In the genomic region with DNA sequence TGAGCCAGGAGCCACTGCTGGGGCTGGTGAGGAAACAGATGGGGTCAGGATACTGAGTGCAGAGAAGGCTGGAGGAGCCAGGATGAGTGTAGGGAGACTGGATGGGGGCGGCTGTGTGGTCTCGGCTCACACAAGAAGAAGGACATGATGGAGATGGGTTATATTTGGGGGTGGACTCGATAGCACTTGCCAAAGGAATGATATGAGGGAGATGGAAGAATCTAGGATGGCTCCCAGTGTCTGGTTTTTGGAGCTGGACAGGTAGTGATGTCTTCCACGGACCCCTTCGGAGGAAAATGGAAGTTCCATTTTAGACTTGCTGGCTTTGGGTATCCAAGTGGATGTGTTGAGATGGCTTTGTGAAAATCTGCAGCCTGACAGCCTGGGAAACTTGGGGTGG, we compare ENCODE assay signal across 19 cellular contexts.
DNase-seq lines count a peak whose midpoint lies in the region; ATAC-seq, FAIRE-seq and TF ChIP-seq lines count a peak whose summit lies in the region.
"Had no signal": no experiment of that assay in that cellular context is flagged by ENCODE, and none has a peak within 500 bp of the region (broad histone marks: within the 10 kb centered on the region; RNA-seq: fewer than 3 reads in every experiment).

No MANE protein-coding gene starts in this region.

- H3K18ac ChIP-seq in H1 (ENCODE audit: extremely low read depth, low read length): no peak overlapping the region
- no peak overlapping the region for H3K18ac ChIP-seq in H9 (ENCODE audit: insufficient read length, low read depth, low read length)

- H4K91ac ChIP-seq in H1 (replicated peaks; ENCODE audit: insufficient read length, low read length) (no peak overlapping the region), H9 (ENCODE audit: insufficient read length, low read depth, low read length) (no peak overlapping the region)

- H3F3A ChIP-seq in PC-3 (ENCODE audit: low read length, unreplicated experiment): no peaks in the 10 kb centered on the region

- BruUV-seq in PC-3 (replicated peaks; lab: Mats Ljungman, UMichigan): no TSS peak

- no peak overlapping the region for H3K27ac ChIP-seq in H1 (ENCODE audit: low read depth, low read length)
- no peak overlapping the region for H3K27ac ChIP-seq in spleen
- H3K27ac ChIP-seq in H9 (ENCODE audit: insufficient read length, low read depth, low read length): no peak overlapping the region
- H3K27ac ChIP-seq in PC-3 (ENCODE audit: low read length): no peak overlapping the region

- peaks cover 0 to 7% (median 2%) of the 10 kb centered on the region in 4 experiments; a peak in 5 of 7 replicates for H3K4me1 ChIP-seq in H1 (replicated peaks in 1 of 4; ENCODE audit: control insufficient read depth in 3 of 4, insufficient read depth in 4 of 4, low read length in 3 of 4)
- H3K4me1 ChIP-seq in spleen: peaks cover 5 to 30% (median 14%) of the 10 kb centered on the region in 6 donors
- no peaks in the 10 kb centered on the region for H3K4me1 ChIP-seq in H9 (ENCODE audit: insufficient read depth, low read length)
- no peaks in the 10 kb centered on the region for H3K4me1 ChIP-seq in PC-3 (ENCODE audit: insufficient read depth, low read length)

- H3K9me3 Mint-ChIP-seq in activated T-helper 17 cell treated with anti-CD3 and anti-CD28 coated beads, Interleukin-2, amount 50 U/mL, for 72 hours: no peaks in the 10 kb centered on the region
- H3K9me3 Mint-ChIP-seq in H9: no peaks in the 10 kb centered on the region
- H3K9me3 Mint-ChIP-seq: CD4-positive, alpha-beta memory T cell; HFFc6 had no signal

- no peaks in the 10 kb centered on the region for H3K4me1 Mint-ChIP-seq in activated T-helper 17 cell treated with anti-CD3 and anti-CD28 coated beads, Interleukin-2, amount 50 U/mL, for 72 hours
- peaks cover 3 to 4% of the 10 kb centered on the region in 2 experiments; a peak in 2 of 4 replicates for H3K4me1 Mint-ChIP-seq in H9
- H3K4me1 Mint-ChIP-seq: CD4-positive, alpha-beta memory T cell had no signal

- H3K14ac ChIP-seq in H1 (ENCODE audit: insufficient read length) (no peak overlapping the region), H9 (ENCODE audit: insufficient read depth, low read length) (no peak overlapping the region)

- intact Hi-C loops in spleen (cut with DNase I; ENCODE audit: low total_unique reads): no loop called here
- intact Hi-C loops in PC-3 (cut with micrococcal nuclease): no loop called here

- H3K79me2 ChIP-seq in H1 (ENCODE audit: control insufficient read depth in 1 of 2, insufficient read depth in 2 of 2, low read length in 2 of 2): no peaks in the 10 kb centered on the region
- no peaks in the 10 kb centered on the region for H3K79me2 ChIP-seq in H9 (ENCODE audit: insufficient read depth, low read length)
- no peaks in the 10 kb centered on the region for H3K79me2 ChIP-seq in PC-3 (ENCODE audit: low read length)

- H4K5ac ChIP-seq in H1 (ENCODE audit: insufficient read length, low read depth, low read length) (no peak overlapping the region), H9 (ENCODE audit: insufficient read length, low read depth, low read length) (no peak overlapping the region)

- TF ChIP-seq POLR2A in H1 (IDR thresholded peaks at IDR 0.05; ENCODE audit: control extremely low read depth in 1 of 2, low read depth in 2 of 2, low read length in 2 of 2): no peak
- no peak for TF ChIP-seq POLR2A in spleen (IDR thresholded peaks at IDR 0.05)

- H3T11ph ChIP-seq in H9 (ENCODE audit: low read length): no peak overlapping the region

- H4K20me1 ChIP-seq in H1 (replicated peaks in 1 of 2; ENCODE audit: control insufficient read depth in 1 of 2, insufficient read depth in 2 of 2, low read length in 2 of 2) (no peaks in the 10 kb centered on the region), H9 (ENCODE audit: control insufficient read depth, insufficient read depth, insufficient read length) (no peaks in the 10 kb centered on the region), PC-3 (ENCODE audit: low read length) (no peaks in the 10 kb centered on the region)

- ATAC-seq in activated T-helper 17 cell treated with anti-CD3 and anti-CD28 coated beads, Interleukin-2, amount 50 U/mL, for 72 hours (replicated peaks): no peak
- no peak for ATAC-seq in PC-3
- ATAC-seq: HCT116 had no signal

- 91% methylated on average over 5 of the region's 5 CpGs; no CpG with 5 or more reads in 1 of the 2 experiments for WGBS in H1 (ENCODE audit: extremely low coverage in 1 of 2, insufficient coverage in 1 of 2, insufficient read length in 1 of 2, insufficient replicate concordance in 2 of 2, low coverage in 1 of 2, low lambda C conversion rate in 2 of 2, missing lambda C conversion rate in 1 of 2), 2 experiments
- 72 to 90% (median 84%) methylated on average over 5 of the region's 5 CpGs for WGBS in spleen, 5 donors
- no CpG with 5 or more reads among the region's 5 CpGs for WGBS in H9 (ENCODE audit: extremely low coverage, insufficient read length, low lambda C conversion rate)

- FAIRE-seq in H1 (lab: Jason Lieb, UNC): no peak
- FAIRE-seq: GM12891, GM18507 had no signal

- no peak for TF ChIP-seq RAD21 in H1 (IDR thresholded peaks at IDR 0.05 in 1 of 2, conservative IDR thresholded peaks at IDR 0.05 in 1 of 2; ENCODE audit: low read depth in 2 of 2, low read length in 2 of 2)

- peak overlapping the region; percentile 31 for H3K27ac Mint-ChIP-seq in activated T-helper 17 cell treated with anti-CD3 and anti-CD28 coated beads, Interleukin-2, amount 50 U/mL, for 72 hours
- peak overlapping the region in 1 of 3 experiments; percentile 58; a peak in 1 of 7 replicates for H3K27ac Mint-ChIP-seq in H9
- H3K27ac Mint-ChIP-seq: CD4-positive, alpha-beta memory T cell; HFFc6 had no signal

- H3K27me3 ChIP-seq in H1 (replicated peaks in 1 of 4; ENCODE audit: control insufficient read depth in 3 of 4, extremely low read depth in 1 of 4, insufficient read depth in 3 of 4, low read length in 3 of 4): no peaks in the 10 kb centered on the region
- no peaks in the 10 kb centered on the region for H3K27me3 ChIP-seq in spleen (replicated peaks in 1 of 7)
- H3K27me3 ChIP-seq in H9 (ENCODE audit: insufficient read depth, low read length): no peaks in the 10 kb centered on the region
- peaks cover 62% of the 10 kb centered on the region for H3K27me3 ChIP-seq in PC-3 (ENCODE audit: low read length)

- no peak overlapping the region for H2BK12ac ChIP-seq in H1 (ENCODE audit: low read depth, low read length)
- H2BK12ac ChIP-seq in H9 (ENCODE audit: insufficient read length, low read depth, low read length): no peak overlapping the region

- H4K8ac ChIP-seq in H1 (ENCODE audit: extremely low read depth, insufficient read depth, low read length) (no peak overlapping the region), H9 (replicated peaks; ENCODE audit: insufficient read length, low read depth, low read length) (no peak overlapping the region)

- H2BK15ac ChIP-seq in H1 (ENCODE audit: low read length) (no peak overlapping the region), H9 (ENCODE audit: low read depth, low read length) (no peak overlapping the region)

- no peak for DNase-seq in H1 (ENCODE audit: low read depth in 1 of 2, low spot score in 2 of 2)
- peak; percentile 25 for DNase-seq in spleen
- no peak for DNase-seq in H9
- no peak for DNase-seq in PC-3
- DNase-seq in NCI-H82 treated with DMSO at 0.1 percent for 48 hours (lab: John Stamatoyannopoulos, UW; ENCODE audit: unreplicated experiment): no peak
- DNase-seq: C1 segment of cervical spinal cord; Calu3; CD4-positive, alpha-beta memory T cell; COR-L47; DMS53; DMS79 treated with DMSO at 0.1 percent for 48 hours; GF-D8; GOT3; H7; HFFc6 had no signal

- H2BK20ac ChIP-seq in H1 (ENCODE audit: low read length) (no peak overlapping the region), H9 (ENCODE audit: low read depth, low read length, poor library complexity, severe bottlenecking) (no peak overlapping the region)

- no peaks in the 10 kb centered on the region for H3K36me3 Mint-ChIP-seq in activated T-helper 17 cell treated with anti-CD3 and anti-CD28 coated beads, Interleukin-2, amount 50 U/mL, for 72 hours (ENCODE audit: low read depth)
- no peaks in the 10 kb centered on the region for H3K36me3 Mint-ChIP-seq in H9 (ENCODE audit: insufficient read depth in 1 of 3, low read depth in 3 of 3)
- H3K36me3 Mint-ChIP-seq: CD4-positive, alpha-beta memory T cell had no signal

- no peak for TF ChIP-seq EP300 in H1 (IDR thresholded peaks at IDR 0.05; ENCODE audit: borderline replicate concordance in 1 of 2, low read depth in 2 of 2, low read length in 2 of 2)

- H3K4me3 ChIP-seq in H1 (ENCODE audit: extremely low read depth in 1 of 4, insufficient read depth in 2 of 4, low read depth in 3 of 4, low read length in 4 of 4) (no peak overlapping the region), spleen (no peak overlapping the region), PC-3 (ENCODE audit: low read length) (no peak overlapping the region)

- peaks cover 14% of the 10 kb centered on the region for H3K27me3 Mint-ChIP-seq in activated T-helper 17 cell treated with anti-CD3 and anti-CD28 coated beads, Interleukin-2, amount 50 U/mL, for 72 hours
- H3K27me3 Mint-ChIP-seq in H9 (ENCODE audit: low read depth): peaks cover 27% of the 10 kb centered on the region

- H3K23me2 ChIP-seq in H1 (ENCODE audit: low read depth, low read length): no peaks in the 10 kb centered on the region
- H3K23me2 ChIP-seq in H9 (ENCODE audit: insufficient read length, low read depth, low read length, poor library complexity, severe bottlenecking): peaks cover 3% of the 10 kb centered on the region

- H3K9ac ChIP-seq in H1 (replicated peaks in 1 of 4; ENCODE audit: extremely low read depth in 1 of 4, low read depth in 3 of 4, low read length in 3 of 4) (no peak overlapping the region), H9 (ENCODE audit: extremely low read depth, insufficient read length, low read length) (no peak overlapping the region), PC-3 (ENCODE audit: low read length) (no peak overlapping the region)

- H3K4me3 Mint-ChIP-seq in activated T-helper 17 cell treated with anti-CD3 and anti-CD28 coated beads, Interleukin-2, amount 50 U/mL, for 72 hours: no peak overlapping the region
- no peak overlapping the region for H3K4me3 Mint-ChIP-seq in H9
- H3K4me3 Mint-ChIP-seq: CD4-positive, alpha-beta memory T cell; HFFc6 had no signal

- H3K9me3 ChIP-seq in H1 (ENCODE audit: insufficient read depth in 2 of 2, low read depth in 1 of 2, low read length in 1 of 2) (no peaks in the 10 kb centered on the region), spleen (no peaks in the 10 kb centered on the region), H9 (ENCODE audit: control insufficient read depth, low read depth, low read length) (no peaks in the 10 kb centered on the region), PC-3 (ENCODE audit: low read length) (no peaks in the 10 kb centered on the region)

- H3K4me2 ChIP-seq in H1 (ENCODE audit: insufficient read depth in 1 of 2, low read depth in 2 of 2, low read length in 2 of 2) (no peak overlapping the region), H9 (ENCODE audit: insufficient read depth, insufficient read length, low read length) (no peak overlapping the region), PC-3 (ENCODE audit: low read length) (no peak overlapping the region)

- no peaks in the 10 kb centered on the region for H3K9me2 ChIP-seq in PC-3 (replicated peaks; ENCODE audit: low read length)

- H3K36me3 ChIP-seq in H1 (ENCODE audit: control insufficient read depth in 2 of 4, insufficient read depth in 4 of 4, low read length in 3 of 4) (no peaks in the 10 kb centered on the region), spleen (no peaks in the 10 kb centered on the region), PC-3 (ENCODE audit: low read depth, low read length) (no peaks in the 10 kb centered on the region)

- H3K23ac ChIP-seq in H1 (ENCODE audit: insufficient read length): no peak overlapping the region
- no peak overlapping the region for H3K23ac ChIP-seq in H9 (ENCODE audit: insufficient read length, low read depth, low read length)

- CTCF ChIA-PET in H1 (lab: Charles Lee; ENCODE audit: partially characterized antibody): interaction anchor here (1.3 to 2.6 kb wide), 5 partner anchors 84 to 164 kb away, joined by 3 to 10 read pairs (median 4); a partner anchor contains a TSS
- CTCF ChIA-PET in PC-3 (lab: Charles Lee): no interaction called here

- H2AFZ ChIP-seq in H1 (ENCODE audit: low read length) (no peak overlapping the region), H9 (ENCODE audit: low read length) (no peak overlapping the region), PC-3 (ENCODE audit: low read length) (no peak overlapping the region)

- no peak overlapping the region for H3K4ac ChIP-seq in H1 (replicated peaks; ENCODE audit: insufficient read length, low read depth, low read length)
- no peak overlapping the region for H3K4ac ChIP-seq in H9 (ENCODE audit: low read depth, low read length)

- H2AK5ac ChIP-seq in H1 (ENCODE audit: low read depth, low read length): 0 out of 2 replicates have a peak overlapping the region, but pooled peaks have one; percentile 75
- H2AK5ac ChIP-seq in H9 (ENCODE audit: insufficient read length, low read length): no peak overlapping the region

- H3K79me1 ChIP-seq in H1 (ENCODE audit: low read depth, low read length): no peaks in the 10 kb centered on the region
- H3K79me1 ChIP-seq in H9 (ENCODE audit: insufficient read depth, low read depth, low read length, poor library complexity, severe bottlenecking): no peaks in the 10 kb centered on the region

- TF ChIP-seq CTCF in H1 (IDR thresholded peaks at IDR 0.05; ENCODE audit: control extremely low read depth in 1 of 3, insufficient read depth in 1 of 3, low read depth in 1 of 3, low read length in 3 of 3) (no peak), spleen (IDR thresholded peaks at IDR 0.05 in 8 of 11, conservative IDR thresholded peaks at IDR 0.05 in 3 of 11) (no peak), H9 (conservative IDR thresholded peaks at IDR 0.05) (no peak), PC-3 (conservative IDR thresholded peaks at IDR 0.05; ENCODE audit: low read depth, low read length) (no peak)

- H2BK5ac ChIP-seq in H1 (ENCODE audit: low read depth, low read length) (no peak overlapping the region), H9 (ENCODE audit: insufficient read length, low read length) (no peak overlapping the region)

- no peak overlapping the region for H2BK120ac ChIP-seq in H1 (replicated peaks; ENCODE audit: low read depth, low read length)
- no peak overlapping the region for H2BK120ac ChIP-seq in H9 (ENCODE audit: low read depth, low read length, poor library complexity, severe bottlenecking)

- POLR2A ChIA-PET in H1 (lab: Charles Lee; ENCODE audit: partially characterized antibody) (no interaction called here), PC-3 (lab: Charles Lee; ENCODE audit: unreplicated experiment) (no interaction called here)

- H3K56ac ChIP-seq in H1 (replicated peaks; ENCODE audit: insufficient read length, low read depth, low read length): no peak overlapping the region
- H3K56ac ChIP-seq in H9 (ENCODE audit: insufficient read length, low read depth, low read length): no peak overlapping the region
